8 cellular contexts compared by ENCODE assay signal in the genomic region with DNA sequence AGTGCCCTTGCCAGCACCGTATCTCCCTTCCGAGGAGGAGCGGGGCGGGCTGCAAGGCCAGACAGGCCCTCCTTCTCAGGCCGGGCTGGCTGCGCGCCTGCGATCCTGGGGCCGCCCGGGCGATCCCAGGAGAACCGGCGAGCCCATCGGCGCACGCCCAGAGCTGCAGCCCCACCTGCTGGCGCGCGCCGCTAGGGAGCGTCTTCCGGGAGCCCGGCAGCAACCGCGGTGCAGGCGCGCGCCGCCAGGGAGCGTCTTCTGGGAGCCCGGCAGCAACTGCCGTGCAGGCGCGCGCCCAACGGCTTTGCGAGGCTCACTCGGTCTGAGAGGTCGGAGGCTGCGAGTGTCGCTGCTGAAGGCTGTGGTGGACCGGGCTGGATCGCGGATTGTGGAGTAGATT.
DNase-seq lines count a peak whose midpoint lies in the region; ATAC-seq and TF ChIP-seq lines count a peak whose summit lies in the region.
"Not testable (repeated sequence)": the region's sequence is repeated elsewhere in the genome, so short reads cannot be mapped to it uniquely, and the experiment has no call there.

No MANE protein-coding gene starts in this region.

- H3K27ac Mint-ChIP-seq in activated naive CD4-positive, alpha-beta T cell treated with anti-CD3 and anti-CD28 coated beads, Interleukin-2, amount 50 U/mL, for 72 hours = not testable (repeated sequence)

- H3K4me3 ChIP-seq in retinal pigment epithelial cell (ENCODE audit: low read length) = not testable (repeated sequence)

- H3K36me3 Mint-ChIP-seq in activated naive CD4-positive, alpha-beta T cell treated with anti-CD3 and anti-CD28 coated beads, Interleukin-2, amount 50 U/mL, for 72 hours = not testable (repeated sequence)

- TF ChIP-seq CTCF in GM12872 (IDR thresholded peaks at IDR 0.05; ENCODE audit: insufficient read depth, low read depth, low read length) = peak; percentile 23; the same call in 1 of the 3 replicates
- TF ChIP-seq CTCF in retinal pigment epithelial cell (conservative IDR thresholded peaks at IDR 0.05; ENCODE audit: low read depth, low read length) = peak; percentile 34

- DNase-seq in activated CD4-positive, CD25-positive, alpha-beta regulatory T cell treated with anti-CD3 and anti-CD28 coated beads, Interleukin-2, amount 50 U/mL, for 72 hours = peak; percentile 75
- peak; percentile 80 to 82 for DNase-seq in activated naive CD4-positive, alpha-beta T cell treated with anti-CD3 and anti-CD28 coated beads, Interleukin-2, amount 50 U/mL, for 72 hours (ENCODE audit: low spot score in 2 of 2)
- peak; percentile 91 for DNase-seq in cardiac septum (ENCODE audit: low spot score)
- not testable (repeated sequence) for DNase-seq in retinal pigment epithelial cell (ENCODE audit: low read depth)
- peak; percentile 79 for DNase-seq in stimulated activated naive CD8-positive, alpha-beta T cell treated with anti-CD3 and anti-CD28 coated beads, Interleukin-15, Interleukin-2, amounts not matched to agents 100 U/mL and 50 U/mL, for 24 hours

- intact Hi-C loops in cardiac septum (cut with DNase I) = not testable (repeated sequence)

- ATAC-seq in GM21528 (IDR thresholded peaks at IDR 0.05; ENCODE audit: low FRiP score, unreplicated experiment) (peak; percentile 100), HG03175 (IDR thresholded peaks at IDR 0.05; ENCODE audit: unreplicated experiment) (peak; percentile 100)
- ATAC-seq in activated naive CD4-positive, alpha-beta T cell treated with anti-CD3 and anti-CD28 coated beads, Interleukin-2, amount 50 U/mL, for 72 hours = peak; percentile 97 to 100
- ATAC-seq in stimulated activated naive CD8-positive, alpha-beta T cell treated with anti-CD3 and anti-CD28 coated beads, Interleukin-15, Interleukin-2, amounts not matched to agents 100 U/mL and 50 U/mL, for 24 hours = peak; percentile 100

- not testable (repeated sequence) for H3K9me3 Mint-ChIP-seq in activated naive CD4-positive, alpha-beta T cell treated with anti-CD3 and anti-CD28 coated beads, Interleukin-2, amount 50 U/mL, for 72 hours
